Comparison of ENCODE assay signal across 8 cellular contexts in genomic region chr3:186772281-186772885, GRCh38. TPM values are rescaled to one million over a fixed set of nuclear protein-coding genes. Genes with fewer than 3 reads are reported as not detected.
DNase-seq lines count a peak whose midpoint lies in the region; ATAC-seq and TF ChIP-seq lines count a peak whose summit lies in the region.

No MANE protein-coding gene starts in this region.

- intact Hi-C loops in esophagus squamous epithelium (cut with DNase I): no loop called here

- H3K4me3 ChIP-seq in OCI-LY3 (ENCODE audit: low read length) (peak overlapping the region; percentile 95), esophagus squamous epithelium (peak overlapping the region; percentile 22 to 68 (median 48)), rectal smooth muscle tissue (ENCODE audit: low read length) (peak overlapping the region; percentile 68)

- H3K36me3 ChIP-seq in OCI-LY3 (replicated peaks; ENCODE audit: low read depth, low read length): no peaks in the 10 kb centered on the region
- no peaks in the 10 kb centered on the region for H3K36me3 ChIP-seq in esophagus squamous epithelium
- H3K36me3 ChIP-seq in rectal smooth muscle tissue (ENCODE audit: control insufficient read depth, insufficient read depth, low read length): no peaks in the 10 kb centered on the region

- peak in 1 of 4 donors; percentile 38 for TF ChIP-seq POLR2A in esophagus squamous epithelium (IDR thresholded peaks at IDR 0.05)

- peak; percentile 39 for ATAC-seq in GM21723 (IDR thresholded peaks at IDR 0.05; ENCODE audit: unreplicated experiment)

- 10 to 23% methylated on average over 26 to 28 of the region's 35 CpGs for WGBS in esophagus squamous epithelium, 2 donors

- in situ Hi-C loops in GM13976 (cut with MboI; ENCODE audit: low sequenced_read_pairs, unreplicated experiment): no loop called here

- peak overlapping the region; percentile 86 for H3K9ac ChIP-seq in OCI-LY3 (ENCODE audit: low read length)
- no peak overlapping the region for H3K9ac ChIP-seq in rectal smooth muscle tissue (ENCODE audit: low read length)

- H3K27ac ChIP-seq in OCI-LY3 (ENCODE audit: low read length): peak overlapping the region; percentile 56
- peak overlapping the region in 3 of 4 donors; percentile 42 to 59 (median 48) for H3K27ac ChIP-seq in esophagus squamous epithelium
- no peak overlapping the region for H3K27ac ChIP-seq in rectal smooth muscle tissue (ENCODE audit: low read depth, low read length)

- H3K79me2 ChIP-seq in OCI-LY3 (ENCODE audit: low read length): no peaks in the 10 kb centered on the region

- H3K4me1 ChIP-seq in OCI-LY3 (ENCODE audit: low read length) (peaks cover 15% of the 10 kb centered on the region), esophagus squamous epithelium (peaks cover 0 to 15% (median 4%) of the 10 kb centered on the region in 3 donors), rectal smooth muscle tissue (ENCODE audit: control insufficient read depth, insufficient read depth, low read length) (no peaks in the 10 kb centered on the region)

- H2AFZ ChIP-seq in OCI-LY3 (ENCODE audit: low read depth, low read length): peak overlapping the region; percentile 97

- H3K4me2 ChIP-seq in OCI-LY3 (ENCODE audit: low read length): peak overlapping the region; percentile 92

- H4K20me1 ChIP-seq in OCI-LY3 (ENCODE audit: insufficient read depth, low read length): no peaks in the 10 kb centered on the region

- no peak for DNase-seq in GM13976 (ENCODE audit: low spot score)
- DNase-seq in esophagus squamous epithelium (lab: John Stamatoyannopoulos, UW): no peak
- DNase-seq in occipital lobe (lab: John Stamatoyannopoulos, UW): no peak
- DNase-seq in NCI-H510A treated with DMSO at 0.1 percent for 48 hours (lab: John Stamatoyannopoulos, UW): no peak
- no peak for DNase-seq in DMS 273 (lab: John Stamatoyannopoulos, UW; ENCODE audit: unreplicated experiment)

- no peaks in the 10 kb centered on the region for H3K9me3 ChIP-seq in OCI-LY3 (ENCODE audit: insufficient read depth, low read length)
- no peaks in the 10 kb centered on the region for H3K9me3 ChIP-seq in esophagus squamous epithelium

- peak; percentile 3 for TF ChIP-seq CTCF in GM13976 (IDR thresholded peaks at IDR 0.05; ENCODE audit: borderline replicate concordance, control extremely low read depth, extremely low read depth, insufficient read depth, missing control alignments)
- no peak for TF ChIP-seq CTCF in OCI-LY3 (IDR thresholded peaks at IDR 0.05; ENCODE audit: low read depth, low read length)
- no peak for TF ChIP-seq CTCF in esophagus squamous epithelium (IDR thresholded peaks at IDR 0.05)

- no peaks in the 10 kb centered on the region for H3K27me3 ChIP-seq in OCI-LY3 (ENCODE audit: low read depth, low read length)
- H3K27me3 ChIP-seq in esophagus squamous epithelium: peaks cover 0 to 9% (median 0%) of the 10 kb centered on the region in 4 donors
- no peaks in the 10 kb centered on the region for H3K27me3 ChIP-seq in rectal smooth muscle tissue (ENCODE audit: control insufficient read depth, insufficient read depth, low read length)

RNA-seq across cellular contexts. Expression of gene EIF4A2, which starts 11.0 kb away (rescaled TPM):
- total RNA-seq in esophagus squamous epithelium (100 to 1,000 TPM; 172 to 363 (median 205) TPM), occipital lobe (1,423 TPM)

RNA-seq across cellular contexts. Expression of gene RFC4, which starts 33.9 kb away (rescaled TPM):
- total RNA-seq in esophagus squamous epithelium (10 to 100 TPM in 3 of 4 donors, 1 to 10 TPM in 1; 6.6 to 23.5 (median 15.9) TPM), occipital lobe (29.8 TPM)

RNA-seq across cellular contexts. Expression of gene KNG1, which starts 55.2 kb away (rescaled TPM):
- not detected for total RNA-seq in esophagus squamous epithelium
- not detected for total RNA-seq in occipital lobe
